Comparison of ENCODE assay signal across 13 cellular contexts in the genomic region with DNA sequence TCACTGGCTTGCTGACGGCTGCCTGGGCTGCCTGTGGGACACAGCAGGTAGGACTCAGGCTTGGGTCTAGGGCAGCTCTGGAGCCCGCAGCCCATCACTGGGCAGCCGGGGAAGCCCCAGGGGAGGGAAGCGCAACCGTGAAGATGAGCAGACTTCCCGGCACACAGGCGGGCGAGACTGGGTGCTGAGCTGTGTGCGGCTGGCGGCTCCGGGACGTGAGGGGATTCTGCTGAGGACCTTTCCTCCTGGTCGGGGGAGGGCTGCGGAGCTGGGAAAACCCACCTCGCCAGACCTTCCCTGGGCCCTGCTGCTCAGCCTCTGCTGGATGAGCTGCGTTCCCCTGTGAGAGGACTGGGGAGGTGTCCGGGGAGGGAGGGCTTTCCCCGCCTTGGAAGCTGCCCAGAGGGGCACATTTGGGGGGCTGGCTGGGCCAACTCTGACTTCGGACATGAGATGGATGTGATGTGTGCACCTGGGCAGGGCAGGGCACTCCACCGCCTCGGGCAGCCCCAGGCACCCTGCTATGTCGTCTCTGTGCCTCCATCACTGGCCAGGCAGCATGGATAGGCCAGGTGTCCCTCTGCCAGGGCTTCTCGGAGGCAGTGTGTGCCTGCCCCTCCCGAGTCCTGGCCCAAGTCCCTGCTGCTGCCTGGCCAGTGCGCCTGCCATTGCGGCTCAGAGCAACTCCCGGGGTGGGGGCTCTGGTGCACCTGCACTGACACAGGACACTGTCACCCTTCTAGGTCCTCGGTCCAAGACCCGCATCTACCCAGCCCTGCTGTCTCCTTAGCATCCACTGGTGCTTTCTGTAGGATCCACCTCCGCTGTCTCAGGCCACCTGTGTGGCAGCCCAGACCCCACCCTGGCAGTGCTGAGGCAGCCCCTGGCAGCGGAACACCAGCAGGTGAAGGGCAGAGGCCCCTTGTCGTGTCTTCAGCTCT.
DNase-seq lines count a peak whose midpoint lies in the region; ATAC-seq and TF ChIP-seq lines count a peak whose summit lies in the region.
"Had no signal": no experiment of that assay in that cellular context is flagged by ENCODE, and none has a peak within 500 bp of the region (broad histone marks: within the 10 kb centered on the region; RNA-seq: fewer than 3 reads in every experiment).

No MANE protein-coding gene starts in this region.

- no peak for ATAC-seq in heart left ventricle
- no peak for ATAC-seq in psoas muscle
- no peak for ATAC-seq in GM18868 (IDR thresholded peaks at IDR 0.05; ENCODE audit: unreplicated experiment)

- POLR2A ChIA-PET in A673 (lab: Charles Lee; ENCODE audit: low non-redundant PET) = no interaction called here

- no TSS peak for BruUV-seq in A673 (replicated peaks; lab: Mats Ljungman, UMichigan)

- TF ChIP-seq CTCF in A673 (conservative IDR thresholded peaks at IDR 0.05; ENCODE audit: low read depth, low read length) = no peak
- no peak for TF ChIP-seq CTCF in heart left ventricle (IDR thresholded peaks at IDR 0.05)
- TF ChIP-seq CTCF in psoas muscle (IDR thresholded peaks at IDR 0.05) = no peak

- WGBS in heart left ventricle, 4 donors = 84 to 88% (median 88%) methylated on average over 23 to 32 of the region's 32 CpGs
- 45 to 62% (median 51%) methylated on average over 31 to 32 of the region's 32 CpGs for WGBS in psoas muscle, 3 donors

- peak overlapping the region; percentile 59 for H3K27ac ChIP-seq in A673 (ENCODE audit: low read depth, low read length, poor library complexity, severe bottlenecking)
- peak overlapping the region; percentile 23 to 92 (median 72) for H3K27ac ChIP-seq in heart left ventricle
- H3K27ac ChIP-seq in psoas muscle = peak overlapping the region; percentile 1

- H3K9me3 ChIP-seq in A673 (ENCODE audit: low read depth, low read length, poor library complexity, severe bottlenecking) (no peaks in the 10 kb centered on the region), heart left ventricle (no peaks in the 10 kb centered on the region), psoas muscle (no peaks in the 10 kb centered on the region)

- H3K27me3 ChIP-seq in A673 (replicated peaks; ENCODE audit: insufficient read depth, low read depth, low read length, poor library complexity) = no peaks in the 10 kb centered on the region
- no peaks in the 10 kb centered on the region for H3K27me3 ChIP-seq in heart left ventricle
- peaks cover 0 to 40% (median 7%) of the 10 kb centered on the region in 3 donors for H3K27me3 ChIP-seq in psoas muscle (ENCODE audit: insufficient read depth in 3 of 3, low read length in 2 of 3)

- DNase-seq in A673 (ENCODE audit: low spot score) (no peak), RPMI8226 (peak; percentile 74), heart left ventricle (peak in 2 of 5 donors; percentile 31 to 45), psoas muscle (peak in 1 of 2 donors; percentile 58), ureter (ENCODE audit: low spot score) (no peak), T-helper 2 cell (no peak)
- DNase-seq in activated CD8-positive, alpha-beta memory T cell treated with anti-CD3 and anti-CD28 coated beads, Interleukin-2, amount 50 U/mL, for 48 hours = no peak
- DNase-seq: activated CD8-positive, alpha-beta memory T cell treated with anti-CD3 and anti-CD28 coated beads for 24 hours; midbrain; NCI-H1048; NCI-H526 treated with DMSO at 0.1 percent for 48 hours; SHP77 had no signal

- H3K36me3 ChIP-seq in A673 (ENCODE audit: insufficient read depth, low read length, poor library complexity, severe bottlenecking) (no peaks in the 10 kb centered on the region), heart left ventricle (peaks cover 0 to 5% (median 0%) of the 10 kb centered on the region in 9 donors), psoas muscle (ENCODE audit: insufficient read depth in 1 of 2, low read depth in 1 of 2) (no peaks in the 10 kb centered on the region)

- peaks cover 12% of the 10 kb centered on the region for H3K4me1 ChIP-seq in A673 (ENCODE audit: insufficient read depth, low read length, poor library complexity, severe bottlenecking)
- peaks cover 0 to 67% (median 26%) of the 10 kb centered on the region in 12 donors for H3K4me1 ChIP-seq in heart left ventricle
- H3K4me1 ChIP-seq in psoas muscle = no peaks in the 10 kb centered on the region

- CTCF ChIA-PET in A673 (lab: Charles Lee) = no interaction called here

- no peak for TF ChIP-seq POLR2A in heart left ventricle (IDR thresholded peaks at IDR 0.05)

- no peak overlapping the region for H3K4me3 ChIP-seq in A673 (ENCODE audit: low read depth, low read length, poor library complexity, severe bottlenecking)
- H3K4me3 ChIP-seq in heart left ventricle = no peak overlapping the region
- H3K4me3 ChIP-seq in psoas muscle = no peak overlapping the region

- intact Hi-C loops in A673 (cut with micrococcal nuclease; ENCODE audit: unreplicated experiment) = no loop called here
- intact Hi-C loops in heart left ventricle (cut with DNase I) = loop anchor here in 2 of 10 donors (10.0 kb wide), 1 partner anchor 277 kb away; no protein-coding TSS in a partner anchor
- intact Hi-C loops in psoas muscle (cut with DNase I) = no loop called here

Comparison
In these comparisons a context has a peak if more than half of its experiments do, and no peak if none do; other contexts are left out.
1. H3K27ac ChIP-seq: peak in every context shown above with its lines; median percentile 72 in heart left ventricle; 59 in A673; 1 in psoas muscle.